Comparison of ENCODE assay signal across 18 cellular contexts in genomic region chr15:52324109-52324508, GRCh38.
"Had no signal": no experiment of that assay in that cellular context is flagged by ENCODE, and none has a peak within 500 bp of the region (broad histone marks: within the 10 kb centered on the region; RNA-seq: fewer than 3 reads in every experiment).

No MANE protein-coding gene starts in this region.

- DNase-seq: KBM-7, NCI-H1092, NCI-H1105 treated with DMSO at 0.1 percent for 48 hours, NCI-H1417 treated with DMSO at 0.1 percent for 48 hours, NCI-H187, NCI-H2029, NCI-H2081 treated with DMSO at 0.1 percent for 48 hours, NCI-H2171, NCI-H226, NCI-H446, NCI-H510A, NCI-H524 treated with DMSO at 0.1 percent for 48 hours, NCI-H69, NCI-H774, RPMI8226, SHP77, SK-N-SH had no signal

- H3K27ac ChIP-seq: HL-60 had no signal
